Comparison of ENCODE assay signal across 1 cellular context in the genomic region with DNA sequence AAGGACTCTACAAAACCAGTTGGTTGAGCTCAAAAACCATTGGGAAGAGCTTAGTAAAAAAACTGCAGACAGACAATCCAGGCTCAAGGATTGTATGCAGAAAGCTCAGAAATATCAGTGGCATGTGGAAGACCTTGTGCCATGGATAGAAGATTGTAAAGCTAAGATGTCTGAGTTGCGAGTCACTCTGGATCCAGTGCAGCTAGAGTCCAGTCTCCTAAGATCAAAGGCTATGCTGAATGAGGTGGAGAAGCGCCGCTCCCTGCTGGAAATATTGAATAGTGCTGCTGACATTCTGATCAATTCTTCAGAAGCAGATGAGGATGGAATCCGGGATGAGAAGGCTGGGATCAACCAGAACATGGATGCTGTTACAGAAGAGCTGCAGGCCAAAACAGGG.
TF ChIP-seq lines count a peak whose summit lies in the region.

No MANE protein-coding gene starts in this region.

TF ChIP-seq in HepG2, 621 proteins besides CTCF, POLR2A, EP300 and RAD21 (continued from another document and continues in another):
- TF ChIP-seq, protein P1, sequence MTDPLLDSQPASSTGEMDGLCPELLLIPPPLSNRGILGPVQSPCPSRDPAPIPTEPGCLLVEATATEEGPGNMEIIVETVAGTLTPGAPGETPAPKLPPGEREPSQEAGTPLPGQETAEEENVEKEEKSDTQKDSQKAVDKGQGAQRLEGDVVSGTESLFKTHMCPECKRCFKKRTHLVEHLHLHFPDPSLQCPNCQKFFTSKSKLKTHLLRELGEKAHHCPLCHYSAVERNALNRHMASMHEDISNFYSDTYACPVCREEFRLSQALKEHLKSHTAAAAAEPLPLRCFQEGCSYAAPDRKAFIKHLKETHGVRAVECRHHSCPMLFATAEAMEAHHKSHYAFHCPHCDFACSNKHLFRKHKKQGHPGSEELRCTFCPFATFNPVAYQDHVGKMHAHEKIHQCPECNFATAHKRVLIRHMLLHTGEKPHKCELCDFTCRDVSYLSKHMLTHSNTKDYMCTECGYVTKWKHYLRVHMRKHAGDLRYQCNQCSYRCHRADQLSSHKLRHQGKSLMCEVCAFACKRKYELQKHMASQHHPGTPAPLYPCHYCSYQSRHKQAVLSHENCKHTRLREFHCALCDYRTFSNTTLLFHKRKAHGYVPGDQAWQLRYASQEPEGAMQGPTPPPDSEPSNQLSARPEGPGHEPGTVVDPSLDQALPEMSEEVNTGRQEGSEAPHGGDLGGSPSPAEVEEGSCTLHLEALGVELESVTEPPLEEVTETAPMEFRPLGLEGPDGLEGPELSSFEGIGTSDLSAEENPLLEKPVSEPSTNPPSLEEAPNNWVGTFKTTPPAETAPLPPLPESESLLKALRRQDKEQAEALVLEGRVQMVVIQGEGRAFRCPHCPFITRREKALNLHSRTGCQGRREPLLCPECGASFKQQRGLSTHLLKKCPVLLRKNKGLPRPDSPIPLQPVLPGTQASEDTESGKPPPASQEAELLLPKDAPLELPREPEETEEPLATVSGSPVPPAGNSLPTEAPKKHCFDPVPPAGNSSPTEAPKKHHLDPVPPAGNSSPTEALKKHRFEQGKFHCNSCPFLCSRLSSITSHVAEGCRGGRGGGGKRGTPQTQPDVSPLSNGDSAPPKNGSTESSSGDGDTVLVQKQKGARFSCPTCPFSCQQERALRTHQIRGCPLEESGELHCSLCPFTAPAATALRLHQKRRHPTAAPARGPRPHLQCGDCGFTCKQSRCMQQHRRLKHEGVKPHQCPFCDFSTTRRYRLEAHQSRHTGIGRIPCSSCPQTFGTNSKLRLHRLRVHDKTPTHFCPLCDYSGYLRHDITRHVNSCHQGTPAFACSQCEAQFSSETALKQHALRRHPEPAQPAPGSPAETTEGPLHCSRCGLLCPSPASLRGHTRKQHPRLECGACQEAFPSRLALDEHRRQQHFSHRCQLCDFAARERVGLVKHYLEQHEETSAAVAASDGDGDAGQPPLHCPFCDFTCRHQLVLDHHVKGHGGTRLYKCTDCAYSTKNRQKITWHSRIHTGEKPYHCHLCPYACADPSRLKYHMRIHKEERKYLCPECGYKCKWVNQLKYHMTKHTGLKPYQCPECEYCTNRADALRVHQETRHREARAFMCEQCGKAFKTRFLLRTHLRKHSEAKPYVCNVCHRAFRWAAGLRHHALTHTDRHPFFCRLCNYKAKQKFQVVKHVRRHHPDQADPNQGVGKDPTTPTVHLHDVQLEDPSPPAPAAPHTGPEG (CRISPR knock-in tag; IDR thresholded peaks at IDR 0.05) = no peak
- TF ChIP-seq SRSF9 (IDR thresholded peaks at IDR 0.05; ENCODE audit: borderline replicate concordance, insufficient read depth, low read depth, low read length, poor library complexity, severe bottlenecking) = no peak
- no peak for TF ChIP-seq SP5 (CRISPR knock-in tag; IDR thresholded peaks at IDR 0.05; ENCODE audit: borderline replicate concordance, low read depth)
- no peak for TF ChIP-seq THAP11 (CRISPR knock-in tag; IDR thresholded peaks at IDR 0.05)
- no peak for TF ChIP-seq JARID2 (CRISPR knock-in tag; IDR thresholded peaks at IDR 0.05; ENCODE audit: insufficient replicate concordance)
- no peak for TF ChIP-seq ZNF326 (CRISPR knock-in tag; IDR thresholded peaks at IDR 0.05; ENCODE audit: borderline replicate concordance)
- no peak for TF ChIP-seq IRF2 (CRISPR knock-in tag; IDR thresholded peaks at IDR 0.05)
- TF ChIP-seq ZNF766 (CRISPR knock-in tag; IDR thresholded peaks at IDR 0.05; ENCODE audit: borderline replicate concordance) = no peak
- TF ChIP-seq HNRNPK (IDR thresholded peaks at IDR 0.05; ENCODE audit: low read depth, low read length, poor library complexity, severe bottlenecking) = no peak
- TF ChIP-seq, protein P2, sequence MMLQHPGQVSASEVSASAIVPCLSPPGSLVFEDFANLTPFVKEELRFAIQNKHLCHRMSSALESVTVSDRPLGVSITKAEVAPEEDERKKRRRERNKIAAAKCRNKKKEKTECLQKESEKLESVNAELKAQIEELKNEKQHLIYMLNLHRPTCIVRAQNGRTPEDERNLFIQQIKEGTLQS (CRISPR knock-in tag; IDR thresholded peaks at IDR 0.05) = peak; percentile 78
- no peak for TF ChIP-seq SP140L (CRISPR knock-in tag; IDR thresholded peaks at IDR 0.05; ENCODE audit: borderline replicate concordance)
- TF ChIP-seq ZFP36 (IDR thresholded peaks at IDR 0.05; ENCODE audit: borderline replicate concordance, low read depth, low read length, partially characterized antibody) = no peak
- TF ChIP-seq KLF15 (CRISPR knock-in tag; IDR thresholded peaks at IDR 0.05; ENCODE audit: borderline replicate concordance) = no peak
- TF ChIP-seq, protein P3, sequence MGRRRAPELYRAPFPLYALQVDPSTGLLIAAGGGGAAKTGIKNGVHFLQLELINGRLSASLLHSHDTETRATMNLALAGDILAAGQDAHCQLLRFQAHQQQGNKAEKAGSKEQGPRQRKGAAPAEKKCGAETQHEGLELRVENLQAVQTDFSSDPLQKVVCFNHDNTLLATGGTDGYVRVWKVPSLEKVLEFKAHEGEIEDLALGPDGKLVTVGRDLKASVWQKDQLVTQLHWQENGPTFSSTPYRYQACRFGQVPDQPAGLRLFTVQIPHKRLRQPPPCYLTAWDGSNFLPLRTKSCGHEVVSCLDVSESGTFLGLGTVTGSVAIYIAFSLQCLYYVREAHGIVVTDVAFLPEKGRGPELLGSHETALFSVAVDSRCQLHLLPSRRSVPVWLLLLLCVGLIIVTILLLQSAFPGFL (CRISPR knock-in tag; IDR thresholded peaks at IDR 0.05) = no peak
- no peak for TF ChIP-seq SATB2 (CRISPR knock-in tag; IDR thresholded peaks at IDR 0.05)
- TF ChIP-seq, protein P4, sequence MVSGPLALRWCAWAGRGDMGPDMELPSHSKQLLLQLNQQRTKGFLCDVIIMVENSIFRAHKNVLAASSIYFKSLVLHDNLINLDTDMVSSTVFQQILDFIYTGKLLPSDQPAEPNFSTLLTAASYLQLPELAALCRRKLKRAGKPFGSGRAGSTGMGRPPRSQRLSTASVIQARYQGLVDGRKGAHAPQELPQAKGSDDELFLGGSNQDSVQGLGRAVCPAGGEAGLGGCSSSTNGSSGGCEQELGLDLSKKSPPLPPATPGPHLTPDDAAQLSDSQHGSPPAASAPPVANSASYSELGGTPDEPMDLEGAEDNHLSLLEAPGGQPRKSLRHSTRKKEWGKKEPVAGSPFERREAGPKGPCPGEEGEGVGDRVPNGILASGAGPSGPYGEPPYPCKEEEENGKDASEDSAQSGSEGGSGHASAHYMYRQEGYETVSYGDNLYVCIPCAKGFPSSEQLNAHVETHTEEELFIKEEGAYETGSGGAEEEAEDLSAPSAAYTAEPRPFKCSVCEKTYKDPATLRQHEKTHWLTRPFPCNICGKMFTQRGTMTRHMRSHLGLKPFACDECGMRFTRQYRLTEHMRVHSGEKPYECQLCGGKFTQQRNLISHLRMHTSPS (CRISPR knock-in tag; IDR thresholded peaks at IDR 0.05; ENCODE audit: low read depth) = no peak
- TF ChIP-seq, protein P5, sequence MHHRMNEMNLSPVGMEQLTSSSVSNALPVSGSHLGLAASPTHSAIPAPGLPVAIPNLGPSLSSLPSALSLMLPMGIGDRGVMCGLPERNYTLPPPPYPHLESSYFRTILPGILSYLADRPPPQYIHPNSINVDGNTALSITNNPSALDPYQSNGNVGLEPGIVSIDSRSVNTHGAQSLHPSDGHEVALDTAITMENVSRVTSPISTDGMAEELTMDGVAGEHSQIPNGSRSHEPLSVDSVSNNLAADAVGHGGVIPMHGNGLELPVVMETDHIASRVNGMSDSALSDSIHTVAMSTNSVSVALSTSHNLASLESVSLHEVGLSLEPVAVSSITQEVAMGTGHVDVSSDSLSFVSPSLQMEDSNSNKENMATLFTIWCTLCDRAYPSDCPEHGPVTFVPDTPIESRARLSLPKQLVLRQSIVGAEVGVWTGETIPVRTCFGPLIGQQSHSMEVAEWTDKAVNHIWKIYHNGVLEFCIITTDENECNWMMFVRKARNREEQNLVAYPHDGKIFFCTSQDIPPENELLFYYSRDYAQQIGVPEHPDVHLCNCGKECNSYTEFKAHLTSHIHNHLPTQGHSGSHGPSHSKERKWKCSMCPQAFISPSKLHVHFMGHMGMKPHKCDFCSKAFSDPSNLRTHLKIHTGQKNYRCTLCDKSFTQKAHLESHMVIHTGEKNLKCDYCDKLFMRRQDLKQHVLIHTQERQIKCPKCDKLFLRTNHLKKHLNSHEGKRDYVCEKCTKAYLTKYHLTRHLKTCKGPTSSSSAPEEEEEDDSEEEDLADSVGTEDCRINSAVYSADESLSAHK (CRISPR knock-in tag; IDR thresholded peaks at IDR 0.05; ENCODE audit: borderline replicate concordance) = no peak
- TF ChIP-seq JUN (CRISPR knock-in tag; IDR thresholded peaks at IDR 0.05) = 0 out of 2 replicates have a peak, but pooled peaks have one; percentile 34
- no peak for TF ChIP-seq ZFYVE20 (CRISPR knock-in tag; IDR thresholded peaks at IDR 0.05; ENCODE audit: borderline replicate concordance, low read depth)
- no peak for TF ChIP-seq ZSCAN12 (CRISPR knock-in tag; IDR thresholded peaks at IDR 0.05)
- no peak for TF ChIP-seq SOX5 (CRISPR knock-in tag; IDR thresholded peaks at IDR 0.05; ENCODE audit: borderline replicate concordance)
- TF ChIP-seq GTF3A (CRISPR knock-in tag; conservative IDR thresholded peaks at IDR 0.05) = no peak
- TF ChIP-seq ZSCAN21 (CRISPR knock-in tag; IDR thresholded peaks at IDR 0.05; ENCODE audit: borderline replicate concordance) = no peak
- TF ChIP-seq ZNF772 (CRISPR knock-in tag; IDR thresholded peaks at IDR 0.05) = no peak
- TF ChIP-seq ZBTB7B (CRISPR knock-in tag; IDR thresholded peaks at IDR 0.05) = no peak
- no peak for TF ChIP-seq SIX4 (CRISPR knock-in tag; IDR thresholded peaks at IDR 0.05)
- no peak for TF ChIP-seq NFIC (IDR thresholded peaks at IDR 0.05; ENCODE audit: low read length)
- TF ChIP-seq HDAC2 (CRISPR knock-in tag; IDR thresholded peaks at IDR 0.05) = 0 out of 2 replicates have a peak, but pooled peaks have one; percentile 13
- TF ChIP-seq ZC3H13 (CRISPR knock-in tag; IDR thresholded peaks at IDR 0.05) = no peak
- no peak for TF ChIP-seq ZNF737 (CRISPR knock-in tag; IDR thresholded peaks at IDR 0.05; ENCODE audit: borderline replicate concordance)
- TF ChIP-seq ARNT2 (CRISPR knock-in tag; IDR thresholded peaks at IDR 0.05; ENCODE audit: low read depth) = no peak
- TF ChIP-seq ZNF570 (CRISPR knock-in tag; IDR thresholded peaks at IDR 0.05; ENCODE audit: borderline replicate concordance) = no peak
- no peak for TF ChIP-seq ZNF34 (CRISPR knock-in tag; IDR thresholded peaks at IDR 0.05; ENCODE audit: borderline replicate concordance)
- TF ChIP-seq, protein P6, sequence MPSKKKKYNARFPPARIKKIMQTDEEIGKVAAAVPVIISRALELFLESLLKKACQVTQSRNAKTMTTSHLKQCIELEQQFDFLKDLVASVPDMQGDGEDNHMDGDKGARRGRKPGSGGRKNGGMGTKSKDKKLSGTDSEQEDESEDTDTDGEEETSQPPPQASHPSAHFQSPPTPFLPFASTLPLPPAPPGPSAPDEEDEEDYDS (CRISPR knock-in tag; IDR thresholded peaks at IDR 0.05) = no peak
- TF ChIP-seq KAT2B (IDR thresholded peaks at IDR 0.05; ENCODE audit: borderline replicate concordance, low read depth, low read length) = no peak
- TF ChIP-seq MZF1 (CRISPR knock-in tag; IDR thresholded peaks at IDR 0.05; ENCODE audit: borderline replicate concordance) = no peak
- no peak for TF ChIP-seq FOXK2 (IDR thresholded peaks at IDR 0.05)
- TF ChIP-seq ZSCAN22 (CRISPR knock-in tag; IDR thresholded peaks at IDR 0.05) = no peak
- peak; percentile 33 for TF ChIP-seq XRCC5 (optimal IDR thresholded peaks at IDR 0.05; ENCODE audit: low read length)
- TF ChIP-seq LCORL (IDR thresholded peaks at IDR 0.05) = no peak
- no peak for TF ChIP-seq LCORL (CRISPR knock-in tag; IDR thresholded peaks at IDR 0.05)
- TF ChIP-seq NR3C1 (CRISPR knock-in tag; IDR thresholded peaks at IDR 0.05) = no peak
- TF ChIP-seq, protein P7, sequence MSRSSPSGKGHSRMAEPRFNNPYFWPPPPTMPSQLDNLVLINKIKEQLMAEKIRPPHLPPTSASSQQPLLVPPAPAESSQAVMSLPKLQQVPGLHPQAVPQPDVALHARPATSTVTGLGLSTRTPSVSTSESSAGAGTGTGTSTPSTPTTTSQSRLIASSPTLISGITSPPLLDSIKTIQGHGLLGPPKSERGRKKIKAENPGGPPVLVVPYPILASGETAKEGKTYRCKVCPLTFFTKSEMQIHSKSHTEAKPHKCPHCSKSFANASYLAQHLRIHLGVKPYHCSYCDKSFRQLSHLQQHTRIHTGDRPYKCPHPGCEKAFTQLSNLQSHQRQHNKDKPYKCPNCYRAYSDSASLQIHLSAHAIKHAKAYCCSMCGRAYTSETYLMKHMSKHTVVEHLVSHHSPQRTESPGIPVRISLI (CRISPR knock-in tag; IDR thresholded peaks at IDR 0.05; ENCODE audit: borderline replicate concordance) = no peak
- TF ChIP-seq, protein P8, sequence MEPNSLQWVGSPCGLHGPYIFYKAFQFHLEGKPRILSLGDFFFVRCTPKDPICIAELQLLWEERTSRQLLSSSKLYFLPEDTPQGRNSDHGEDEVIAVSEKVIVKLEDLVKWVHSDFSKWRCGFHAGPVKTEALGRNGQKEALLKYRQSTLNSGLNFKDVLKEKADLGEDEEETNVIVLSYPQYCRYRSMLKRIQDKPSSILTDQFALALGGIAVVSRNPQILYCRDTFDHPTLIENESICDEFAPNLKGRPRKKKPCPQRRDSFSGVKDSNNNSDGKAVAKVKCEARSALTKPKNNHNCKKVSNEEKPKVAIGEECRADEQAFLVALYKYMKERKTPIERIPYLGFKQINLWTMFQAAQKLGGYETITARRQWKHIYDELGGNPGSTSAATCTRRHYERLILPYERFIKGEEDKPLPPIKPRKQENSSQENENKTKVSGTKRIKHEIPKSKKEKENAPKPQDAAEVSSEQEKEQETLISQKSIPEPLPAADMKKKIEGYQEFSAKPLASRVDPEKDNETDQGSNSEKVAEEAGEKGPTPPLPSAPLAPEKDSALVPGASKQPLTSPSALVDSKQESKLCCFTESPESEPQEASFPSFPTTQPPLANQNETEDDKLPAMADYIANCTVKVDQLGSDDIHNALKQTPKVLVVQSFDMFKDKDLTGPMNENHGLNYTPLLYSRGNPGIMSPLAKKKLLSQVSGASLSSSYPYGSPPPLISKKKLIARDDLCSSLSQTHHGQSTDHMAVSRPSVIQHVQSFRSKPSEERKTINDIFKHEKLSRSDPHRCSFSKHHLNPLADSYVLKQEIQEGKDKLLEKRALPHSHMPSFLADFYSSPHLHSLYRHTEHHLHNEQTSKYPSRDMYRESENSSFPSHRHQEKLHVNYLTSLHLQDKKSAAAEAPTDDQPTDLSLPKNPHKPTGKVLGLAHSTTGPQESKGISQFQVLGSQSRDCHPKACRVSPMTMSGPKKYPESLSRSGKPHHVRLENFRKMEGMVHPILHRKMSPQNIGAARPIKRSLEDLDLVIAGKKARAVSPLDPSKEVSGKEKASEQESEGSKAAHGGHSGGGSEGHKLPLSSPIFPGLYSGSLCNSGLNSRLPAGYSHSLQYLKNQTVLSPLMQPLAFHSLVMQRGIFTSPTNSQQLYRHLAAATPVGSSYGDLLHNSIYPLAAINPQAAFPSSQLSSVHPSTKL (CRISPR knock-in tag; IDR thresholded peaks at IDR 0.05) = peak; percentile 70
- no peak for TF ChIP-seq FOXK1 (CRISPR knock-in tag; IDR thresholded peaks at IDR 0.05; ENCODE audit: borderline replicate concordance, low read depth)
- TF ChIP-seq YEATS4 (CRISPR knock-in tag; IDR thresholded peaks at IDR 0.05; ENCODE audit: borderline replicate concordance) = no peak
- TF ChIP-seq SP2 (CRISPR knock-in tag; IDR thresholded peaks at IDR 0.05) = no peak
- no peak for TF ChIP-seq FLYWCH1 (CRISPR knock-in tag; IDR thresholded peaks at IDR 0.05)
- TF ChIP-seq ZIK1 (CRISPR knock-in tag; IDR thresholded peaks at IDR 0.05; ENCODE audit: borderline replicate concordance, low read depth) = no peak
